In genomic region chr20:38877483-38877882, GRCh38 we compare ENCODE assay signal across 15 cellular contexts. TPM values are rescaled to one million over a fixed set of nuclear protein-coding genes. Genes with fewer than 3 reads are reported as not detected.
DNase-seq lines count a peak whose midpoint lies in the region; ATAC-seq and TF ChIP-seq lines count a peak whose summit lies in the region.
"Had no signal": no experiment of that assay in that cellular context is flagged by ENCODE, and none has a peak within 500 bp of the region (broad histone marks: within the 10 kb centered on the region; RNA-seq: fewer than 3 reads in every experiment).

No MANE protein-coding gene starts in this region.

- H2AFZ ChIP-seq in smooth muscle cell (ENCODE audit: low read depth), result no peak overlapping the region
- H2AFZ ChIP-seq: PC-9 had no signal

- H3F3A ChIP-seq in smooth muscle cell (ENCODE audit: low read depth), result no peaks in the 10 kb centered on the region

- no peaks in the 10 kb centered on the region for H3K9me3 Mint-ChIP-seq in stimulated activated naive CD8-positive, alpha-beta T cell treated with anti-CD3 and anti-CD28 coated beads, Interleukin-15, Interleukin-2, amounts not matched to agents 100 ng/mL and 50 ng/mL, for 24 hours
- H3K9me3 Mint-ChIP-seq in glutamatergic neuron (ENCODE audit: unreplicated experiment), result peaks cover 10% of the 10 kb centered on the region
- H3K9me3 Mint-ChIP-seq: HFFc6 had no signal

- no peaks in the 10 kb centered on the region for H4K20me1 ChIP-seq in smooth muscle cell (ENCODE audit: low read depth)

- H3K4me3 Mint-ChIP-seq in stimulated activated naive CD8-positive, alpha-beta T cell treated with anti-CD3 and anti-CD28 coated beads, Interleukin-15, Interleukin-2, amounts not matched to agents 100 ng/mL and 50 ng/mL, for 24 hours, result peak overlapping the region; percentile 30
- H3K4me3 Mint-ChIP-seq in T-helper 17 cell (no peak overlapping the region), glutamatergic neuron (ENCODE audit: unreplicated experiment) (no peak overlapping the region)
- H3K4me3 Mint-ChIP-seq: HFFc6 had no signal

- no peak overlapping the region for H3K27ac ChIP-seq in smooth muscle cell (ENCODE audit: low read depth)
- H3K27ac ChIP-seq: PC-9, right atrium auricular region, SJSA1 had no signal

- no peak overlapping the region for H3K4me2 ChIP-seq in smooth muscle cell
- H3K4me2 ChIP-seq: PC-9 had no signal

- no peak for ATAC-seq in stimulated activated naive CD8-positive, alpha-beta T cell treated with anti-CD3 and anti-CD28 coated beads, Interleukin-15, Interleukin-2, amounts not matched to agents 100 U/mL and 50 U/mL, for 24 hours
- ATAC-seq in T-helper 17 cell, result no peak
- ATAC-seq in HG02840 (IDR thresholded peaks at IDR 0.05; ENCODE audit: low FRiP score, unreplicated experiment), result no peak

- H3K36me3 Mint-ChIP-seq in stimulated activated naive CD8-positive, alpha-beta T cell treated with anti-CD3 and anti-CD28 coated beads, Interleukin-15, Interleukin-2, amounts not matched to agents 100 ng/mL and 50 ng/mL, for 24 hours (ENCODE audit: low read depth), result peaks cover 34% of the 10 kb centered on the region
- peaks cover 4% of the 10 kb centered on the region for H3K36me3 Mint-ChIP-seq in T-helper 17 cell (ENCODE audit: low read depth)
- peaks cover 4% of the 10 kb centered on the region for H3K36me3 Mint-ChIP-seq in glutamatergic neuron (ENCODE audit: unreplicated experiment)

- H3K79me2 ChIP-seq in smooth muscle cell (ENCODE audit: low read depth), result no peaks in the 10 kb centered on the region

- H3K27me3 ChIP-seq in smooth muscle cell (ENCODE audit: low read depth), result peaks cover 13% of the 10 kb centered on the region
- H3K27me3 ChIP-seq: right atrium auricular region had no signal

- no peaks in the 10 kb centered on the region for H3K36me3 ChIP-seq in smooth muscle cell (ENCODE audit: low read depth)
- H3K36me3 ChIP-seq: right atrium auricular region, SJSA1 had no signal

- DNase-seq in stimulated activated naive CD8-positive, alpha-beta T cell treated with anti-CD3 and anti-CD28 coated beads, Interleukin-15, Interleukin-2, amounts not matched to agents 100 U/mL and 50 U/mL, for 24 hours, result no peak
- DNase-seq in T-helper 17 cell (no peak), glutamatergic neuron (no peak), NCI-H1694 (lab: John Stamatoyannopoulos, UW) (no peak), smooth muscle cell (lab: John Stamatoyannopoulos, UW; ENCODE audit: unreplicated experiment) (no peak)
- DNase-seq: amniotic stem cell, HFFc6, NCI-H1092 treated with DMSO at 0.1 percent for 48 hours, NCI-H524 treated with DMSO at 0.1 percent for 48 hours, occipital lobe had no signal

- 86% methylated on average over 6 of the region's 6 CpGs for WGBS in smooth muscle cell (ENCODE audit: low lambda C conversion rate)

- H3K27ac Mint-ChIP-seq in stimulated activated naive CD8-positive, alpha-beta T cell treated with anti-CD3 and anti-CD28 coated beads, Interleukin-15, Interleukin-2, amounts not matched to agents 100 ng/mL and 50 ng/mL, for 24 hours, result peak overlapping the region; percentile 76
- H3K27ac Mint-ChIP-seq in T-helper 17 cell (peak overlapping the region; percentile 93), glutamatergic neuron (ENCODE audit: unreplicated experiment) (peak overlapping the region; percentile 20)
- H3K27ac Mint-ChIP-seq: HFFc6 had no signal

- no peaks in the 10 kb centered on the region for H3K4me1 ChIP-seq in smooth muscle cell (ENCODE audit: low read depth)
- H3K4me1 ChIP-seq: SJSA1 had no signal

- no peaks in the 10 kb centered on the region for H3K9me3 ChIP-seq in T-helper 17 cell (ENCODE audit: control insufficient read depth, low read length, poor library complexity, severe bottlenecking)
- H3K9me3 ChIP-seq in smooth muscle cell (replicated peaks; ENCODE audit: low read depth), result no peaks in the 10 kb centered on the region
- H3K9me3 ChIP-seq: right atrium auricular region, SJSA1 had no signal

- peaks cover 97% of the 10 kb centered on the region for H3K4me1 Mint-ChIP-seq in stimulated activated naive CD8-positive, alpha-beta T cell treated with anti-CD3 and anti-CD28 coated beads, Interleukin-15, Interleukin-2, amounts not matched to agents 100 ng/mL and 50 ng/mL, for 24 hours (ENCODE audit: low read depth)
- H3K4me1 Mint-ChIP-seq in T-helper 17 cell (peaks cover 73% of the 10 kb centered on the region), glutamatergic neuron (ENCODE audit: low read depth, unreplicated experiment) (peaks cover 21% of the 10 kb centered on the region)

- no peak for TF ChIP-seq CTCF in glutamatergic neuron (IDR thresholded peaks at IDR 0.05; ENCODE audit: partially characterized antibody, unreplicated experiment)
- no peak for TF ChIP-seq CTCF in smooth muscle cell (IDR thresholded peaks at IDR 0.05; ENCODE audit: borderline replicate concordance, insufficient read depth, poor library complexity, severe bottlenecking)

- no peaks in the 10 kb centered on the region for H3K27me3 Mint-ChIP-seq in stimulated activated naive CD8-positive, alpha-beta T cell treated with anti-CD3 and anti-CD28 coated beads, Interleukin-15, Interleukin-2, amounts not matched to agents 100 ng/mL and 50 ng/mL, for 24 hours
- H3K27me3 Mint-ChIP-seq in T-helper 17 cell (no peaks in the 10 kb centered on the region), glutamatergic neuron (ENCODE audit: unreplicated experiment) (peaks cover 3% of the 10 kb centered on the region)

- no peak overlapping the region for H3K4me3 ChIP-seq in smooth muscle cell
- H3K4me3 ChIP-seq: PC-9, right atrium auricular region, SJSA1 had no signal

- H3K9ac ChIP-seq in smooth muscle cell (ENCODE audit: low read depth), result no peak overlapping the region

RNA-seq across cellular contexts. Expression of gene FAM83D, which starts 48.7 kb away (rescaled TPM):
- total RNA-seq in T-helper 17 cell (1 to 10 TPM; 2.1 to 3.3 TPM), glutamatergic neuron (ENCODE audit: unreplicated experiment) (4.9 TPM), smooth muscle cell (4.8 and 10.7 TPM in 2 replicates)
- 3.4 and 5.7 TPM in 2 replicates for polyA plus RNA-seq in smooth muscle cell

Comparison
In these comparisons a context has a peak if more than half of its experiments do, and no peak if none do; other contexts are left out.
1. H3K27ac Mint-ChIP-seq: peak in every context shown above with its lines; median percentile 93 in T-helper 17 cell; 76 in stimulated activated naive CD8-positive, alpha-beta T cell treated with anti-CD3 and anti-CD28 coated beads, Interleukin-15, Interleukin-2, amounts not matched to agents 100 ng/mL and 50 ng/mL, for 24 hours; 20 in glutamatergic neuron.